In genomic region chr2:70643715-70644114, GRCh38 we compare ENCODE assay signal across 9 cellular contexts.
DNase-seq lines count a peak whose midpoint lies in the region; ATAC-seq, FAIRE-seq and TF ChIP-seq lines count a peak whose summit lies in the region.
"Had no signal": no experiment of that assay in that cellular context is flagged by ENCODE, and none has a peak within 500 bp of the region (broad histone marks: within the 10 kb centered on the region; RNA-seq: fewer than 3 reads in every experiment).

No MANE protein-coding gene starts in this region.

- no peak for FAIRE-seq in GM19239 (lab: Jason Lieb, UNC)

- peak; percentile 29 for TF ChIP-seq CTCF in fibroblast of villous mesenchyme (IDR thresholded peaks at IDR 0.05; ENCODE audit: insufficient read depth, low read depth, low read length)

- H3K4me1 ChIP-seq in HAP-1, result no peaks in the 10 kb centered on the region

- in situ Hi-C loops in HAP-1 (cut with MboI; ENCODE audit: low sequenced_read_pairs), result loop anchor here (10.0 to 25.0 kb wide), 3 partner anchors 299 to 731 kb away; partner anchors contain the start of genes FAM136A and MXD1

- H3K4me3 ChIP-seq in HAP-1 (no peak overlapping the region), fibroblast of villous mesenchyme (ENCODE audit: low read depth, low read length) (no peak overlapping the region)

- ATAC-seq in HG03520 (IDR thresholded peaks at IDR 0.05; ENCODE audit: unreplicated experiment), result no peak
- ATAC-seq: left ventricle myocardium superior had no signal

- DNase-seq in D341Med (ENCODE audit: low spot score), result peak; percentile 48
- peak; percentile 23 to 65 for DNase-seq in HAP-1 (ENCODE audit: low spot score in 2 of 2)
- peak; percentile 10 for DNase-seq in RKO (ENCODE audit: low spot score)
- DNase-seq in fibroblast of villous mesenchyme (ENCODE audit: low read depth), result no peak
- DNase-seq in mesenteric fat pad (ENCODE audit: low spot score), result no peak
- DNase-seq in T-helper 9 cell, result no peak
- no peak for DNase-seq in GM19239 (ENCODE audit: insufficient read length, low spot score)
- DNase-seq: left ventricle myocardium superior had no signal

- H3K36me3 ChIP-seq in HAP-1 (replicated peaks), result no peaks in the 10 kb centered on the region

- no peaks in the 10 kb centered on the region for H3K9me3 ChIP-seq in HAP-1

- H3K27me3 ChIP-seq in HAP-1 (ENCODE audit: low read depth), result 0 out of 2 replicates have a peak, but pooled peaks cover 2% of the 10 kb centered on the region

Comparison
In these comparisons a context has a peak if more than half of its experiments do, and no peak if none do; other contexts are left out.
1. DNase-seq: peak in D341Med (single experiment), HAP-1 (2 of 2) and RKO (single experiment); none in fibroblast of villous mesenchyme (single experiment), mesenteric fat pad (single experiment), T-helper 9 cell (single experiment) and GM19239 (single experiment).